ENCODE assay signal across 21 cellular contexts in the genomic region with DNA sequence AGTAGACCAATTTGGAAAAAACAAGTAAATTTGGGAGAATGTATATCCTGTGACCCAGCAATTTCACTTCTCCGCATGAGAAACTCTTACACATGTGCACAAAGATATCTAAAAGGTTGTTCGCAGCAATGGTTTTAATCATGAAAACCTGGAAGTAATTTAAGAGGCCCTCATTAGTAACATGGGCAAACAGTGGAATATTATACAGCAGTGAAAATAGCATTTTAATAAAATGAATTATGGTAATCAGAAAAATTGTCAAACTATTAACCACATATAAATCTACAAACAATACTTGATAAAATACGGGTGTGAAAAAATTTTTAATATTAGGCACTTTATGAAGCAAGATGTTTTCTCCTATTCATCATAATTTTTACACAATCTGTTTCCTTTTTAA.
DNase-seq lines count a peak whose midpoint lies in the region; ATAC-seq, FAIRE-seq and TF ChIP-seq lines count a peak whose summit lies in the region.
"Had no signal": no experiment of that assay in that cellular context is flagged by ENCODE, and none has a peak within 500 bp of the region (broad histone marks: within the 10 kb centered on the region; RNA-seq: fewer than 3 reads in every experiment).

No MANE protein-coding gene starts in this region.

- no peak overlapping the region for H3K27ac Mint-ChIP-seq in activated CD8-positive, alpha-beta T cell treated with anti-CD3 and anti-CD28 coated beads, Interleukin-2, amount 10 ng/mL, durations not matched to agents 7 days and 5 days
- H3K27ac Mint-ChIP-seq: CD14-positive monocyte; CD4-positive, alpha-beta memory T cell; CD4-positive, CD25-positive, alpha-beta regulatory T cell; CD8-positive, alpha-beta memory T cell had no signal

- H3K9me3 ChIP-seq in HEK293 (ENCODE audit: control insufficient read depth, insufficient read depth, low read depth, low read length) (no peaks in the 10 kb centered on the region), GM12878 (replicated peaks; ENCODE audit: control insufficient read depth, insufficient read depth, low read length) (peaks cover 2% of the 10 kb centered on the region; the same call in 2 of the 3 replicates)
- H3K9me3 ChIP-seq: BE2C had no signal

- H3K4me3 Mint-ChIP-seq in activated CD8-positive, alpha-beta T cell treated with anti-CD3 and anti-CD28 coated beads, Interleukin-2, amount 10 ng/mL, durations not matched to agents 7 days and 5 days: no peak overlapping the region
- H3K4me3 Mint-ChIP-seq: CD14-positive monocyte; CD4-positive, alpha-beta memory T cell; CD4-positive, CD25-positive, alpha-beta regulatory T cell; CD8-positive, alpha-beta memory T cell had no signal

- H3K4me1 Mint-ChIP-seq in activated CD8-positive, alpha-beta T cell treated with anti-CD3 and anti-CD28 coated beads, Interleukin-2, amount 10 ng/mL, durations not matched to agents 7 days and 5 days (ENCODE audit: low read depth): no peaks in the 10 kb centered on the region
- H3K4me1 Mint-ChIP-seq: CD14-positive monocyte; CD4-positive, alpha-beta memory T cell; CD8-positive, alpha-beta memory T cell had no signal

- SMC1A ChIA-PET in GM12878 (lab: Charles Lee; ENCODE audit: uncharacterized antibody, unreplicated experiment): interaction anchor here (0.7 to 11.2 kb wide), 12 partner anchors 8 to 127 kb away, joined by 3 to 245 read pairs (median 4); a partner anchor contains a TSS

- WGBS in GM12878 (ENCODE audit: insufficient coverage, insufficient replicate concordance, low lambda C conversion rate, missing lambda C conversion rate): 98% methylated on average over 3 of the region's 3 CpGs

- RAD21 ChIA-PET in GM12878 (lab: Charles Lee; ENCODE audit: unreplicated experiment): interaction anchor here (1.8 kb wide), 1 partner anchor 28 kb away, joined by 6 read pairs; no protein-coding TSS in a partner anchor

- H4K20me1 ChIP-seq in GM12878 (ENCODE audit: control insufficient read depth, insufficient read depth): no peaks in the 10 kb centered on the region

- H3K4me3 ChIP-seq in HEK293 (ENCODE audit: low read depth, low read length) (no peak overlapping the region), GM12878 (no peak overlapping the region)
- H3K4me3 ChIP-seq: BLaER1 had no signal

- peaks cover 2% of the 10 kb centered on the region for H3K36me3 Mint-ChIP-seq in activated CD8-positive, alpha-beta T cell treated with anti-CD3 and anti-CD28 coated beads, Interleukin-2, amount 10 ng/mL, durations not matched to agents 7 days and 5 days (ENCODE audit: low read depth)
- H3K36me3 Mint-ChIP-seq: CD4-positive, alpha-beta memory T cell; CD4-positive, CD25-positive, alpha-beta regulatory T cell had no signal

- no peak for TF ChIP-seq EP300 in GM12878 (IDR thresholded peaks at IDR 0.05; ENCODE audit: borderline replicate concordance in 1 of 2, control insufficient read depth in 1 of 2, low read depth in 2 of 2, low read length in 2 of 2)

- H3K27me3 Mint-ChIP-seq in activated CD8-positive, alpha-beta T cell treated with anti-CD3 and anti-CD28 coated beads, Interleukin-2, amount 10 ng/mL, durations not matched to agents 7 days and 5 days (ENCODE audit: low read depth): no peaks in the 10 kb centered on the region
- H3K27me3 Mint-ChIP-seq: CD4-positive, alpha-beta memory T cell; CD4-positive, CD25-positive, alpha-beta regulatory T cell; CD8-positive, alpha-beta memory T cell had no signal

- no TSS peak for BruUV-seq in GM12878 (replicated peaks; lab: Mats Ljungman, UMichigan)

- H3K27ac ChIP-seq in HEK293 (ENCODE audit: extremely low read depth, low read depth, low read length) (no peak overlapping the region), GM12878 (ENCODE audit: control insufficient read depth, insufficient read depth) (no peak overlapping the region)
- H3K27ac ChIP-seq: BLaER1 had no signal

- no peak for FAIRE-seq in GM12878 (lab: Jason Lieb, UNC)
- FAIRE-seq in frontal cortex (lab: Jason Lieb, UNC): no peak
- FAIRE-seq: A204.1, G401.6, GM12892, GM18507 had no signal

- POLR2A ChIA-PET in HEK293 (lab: Yijun Ruan, JAX) (no interaction called here), GM12878 (lab: Charles Lee) (interaction anchor here (1.0 to 1.1 kb wide), 2 partner anchors 13 to 47 kb away, joined by 3 to 6 read pairs; no protein-coding TSS in a partner anchor)
- POLR2A ChIA-PET in activated CD8-positive, alpha-beta T cell treated with anti-CD3 and anti-CD28 coated beads, Interleukin-2, amount 10 ng/mL, durations not matched to agents 7 days and 5 days (lab: Charles Lee): no interaction called here

- no peaks in the 10 kb centered on the region for H3K27me3 ChIP-seq in GM12878 (replicated peaks in 1 of 2; ENCODE audit: control insufficient read depth in 2 of 2, insufficient read depth in 2 of 2, low read length in 1 of 2)
- H3K27me3 ChIP-seq: BE2C, BLaER1 had no signal

- no peak overlapping the region for H3K9ac ChIP-seq in GM12878 (ENCODE audit: control insufficient read depth, insufficient read depth, low read length)
- H3K9ac ChIP-seq: BLaER1 had no signal

- TF ChIP-seq CTCF in HEK293 (tag by site-specific recombination; IDR thresholded peaks at IDR 0.05) (no peak), GM12878 (IDR thresholded peaks at IDR 0.05 in 2 of 3, conservative IDR thresholded peaks at IDR 0.05 in 1 of 3; ENCODE audit: control insufficient read depth in 2 of 3, extremely low read depth in 1 of 3, insufficient read depth in 1 of 3, low read depth in 3 of 3, low read length in 3 of 3) (no peak)

- intact Hi-C loops in GM12878 (cut with micrococcal nuclease; ENCODE audit: unreplicated experiment): no loop called here

- ATAC-seq in GM12878: no peak
- no peak for ATAC-seq in activated CD8-positive, alpha-beta T cell treated with anti-CD3 and anti-CD28 coated beads, Interleukin-2, amount 10 ng/mL, durations not matched to agents 7 days and 5 days

- H3K4me1 ChIP-seq in HEK293 (ENCODE audit: control insufficient read depth, insufficient read depth, low read length): no peaks in the 10 kb centered on the region
- H3K4me1 ChIP-seq in GM12878 (ENCODE audit: control insufficient read depth, insufficient read depth, low read length): no peaks in the 10 kb centered on the region
- H3K4me1 ChIP-seq: BE2C, BLaER1 had no signal

- H3K9me3 Mint-ChIP-seq in activated CD8-positive, alpha-beta T cell treated with anti-CD3 and anti-CD28 coated beads, Interleukin-2, amount 10 ng/mL, durations not matched to agents 7 days and 5 days (ENCODE audit: insufficient read depth): peaks cover 7% of the 10 kb centered on the region

- no peak for TF ChIP-seq POLR2A in GM12878 (IDR thresholded peaks at IDR 0.05; ENCODE audit: low read depth, low read length)

- DNase-seq in GM12878 (ENCODE audit: low read depth, low spot score) (no peak), NCI-H1436 treated with DMSO at 0.1 percent for 48 hours (lab: John Stamatoyannopoulos, UW) (no peak), frontal cortex (ENCODE audit: low spot score in 2 of 2) (no peak)
- DNase-seq in activated CD8-positive, alpha-beta T cell treated with anti-CD3 and anti-CD28 coated beads, Interleukin-2, amount 10 ng/mL, durations not matched to agents 7 days and 5 days: no peak
- DNase-seq: 8988T; ACHN; BE2C; C1 segment of cervical spinal cord; CD4-positive, alpha-beta memory T cell; CD4-positive, CD25-positive, alpha-beta regulatory T cell; CD8-positive, alpha-beta memory T cell; COR-L47; DMS79 treated with DMSO at 0.1 percent for 48 hours; GF-D8 had no signal

- no peaks in the 10 kb centered on the region for H3K36me3 ChIP-seq in HEK293 (ENCODE audit: control insufficient read depth in 2 of 2, insufficient read depth in 1 of 2, low read length in 2 of 2)
- H3K36me3 ChIP-seq in GM12878 (ENCODE audit: control insufficient read depth in 2 of 2, insufficient read depth in 2 of 2, low read length in 1 of 2): no peaks in the 10 kb centered on the region
- H3K36me3 ChIP-seq: BE2C had no signal

- CTCF ChIA-PET in HEK293 (lab: Yijun Ruan, JAX): interaction anchor here (0.7 to 1.1 kb wide), 2 partner anchors 10 to 277 kb away, joined by 3 read pairs; no protein-coding TSS in a partner anchor
- CTCF ChIA-PET in GM12878 (lab: Yijun Ruan, JAX): interaction anchor here (1.1 to 5.9 kb wide), 2 partner anchors 26 to 79 kb away, joined by 3 to 40 read pairs; no protein-coding TSS in a partner anchor
- CTCF ChIA-PET in activated CD8-positive, alpha-beta T cell treated with anti-CD3 and anti-CD28 coated beads, Interleukin-2, amount 10 ng/mL, durations not matched to agents 7 days and 5 days (lab: Charles Lee): no interaction called here

- no peak for TF ChIP-seq RAD21 in GM12878 (IDR thresholded peaks at IDR 0.05; ENCODE audit: insufficient read depth, low read depth, low read length)

- H3K79me2 ChIP-seq in GM12878 (ENCODE audit: control insufficient read depth, insufficient read depth, low read length): peaks cover 2% of the 10 kb centered on the region

- no peak overlapping the region for H2AFZ ChIP-seq in GM12878 (ENCODE audit: control insufficient read depth, low read depth, low read length)

- in situ Hi-C loops in GM12878 (cut with MboI): no loop called here

- no peak overlapping the region for H3K4me2 ChIP-seq in GM12878 (ENCODE audit: control insufficient read depth, insufficient read depth)
- H3K4me2 ChIP-seq: BLaER1 had no signal

TF ChIP-seq in HEK293, 187 proteins besides CTCF, POLR2A, EP300 and RAD21:
- no peak for TF ChIP-seq ZNF133 (tag by site-specific recombination; IDR thresholded peaks at IDR 0.05)
- TF ChIP-seq ZNF140 (tag by site-specific recombination; IDR thresholded peaks at IDR 0.05): no peak
- peak; percentile 66 for TF ChIP-seq ZNF146 (tag by site-specific recombination; IDR thresholded peaks at IDR 0.05)

TF ChIP-seq in GM12878, 131 proteins besides CTCF, POLR2A, EP300 and RAD21:
- 0 out of 2 replicates have a peak, but pooled peaks have one; percentile 24 for TF ChIP-seq ZNF217 (IDR thresholded peaks at IDR 0.05)
- TF ChIP-seq, protein P1, sequence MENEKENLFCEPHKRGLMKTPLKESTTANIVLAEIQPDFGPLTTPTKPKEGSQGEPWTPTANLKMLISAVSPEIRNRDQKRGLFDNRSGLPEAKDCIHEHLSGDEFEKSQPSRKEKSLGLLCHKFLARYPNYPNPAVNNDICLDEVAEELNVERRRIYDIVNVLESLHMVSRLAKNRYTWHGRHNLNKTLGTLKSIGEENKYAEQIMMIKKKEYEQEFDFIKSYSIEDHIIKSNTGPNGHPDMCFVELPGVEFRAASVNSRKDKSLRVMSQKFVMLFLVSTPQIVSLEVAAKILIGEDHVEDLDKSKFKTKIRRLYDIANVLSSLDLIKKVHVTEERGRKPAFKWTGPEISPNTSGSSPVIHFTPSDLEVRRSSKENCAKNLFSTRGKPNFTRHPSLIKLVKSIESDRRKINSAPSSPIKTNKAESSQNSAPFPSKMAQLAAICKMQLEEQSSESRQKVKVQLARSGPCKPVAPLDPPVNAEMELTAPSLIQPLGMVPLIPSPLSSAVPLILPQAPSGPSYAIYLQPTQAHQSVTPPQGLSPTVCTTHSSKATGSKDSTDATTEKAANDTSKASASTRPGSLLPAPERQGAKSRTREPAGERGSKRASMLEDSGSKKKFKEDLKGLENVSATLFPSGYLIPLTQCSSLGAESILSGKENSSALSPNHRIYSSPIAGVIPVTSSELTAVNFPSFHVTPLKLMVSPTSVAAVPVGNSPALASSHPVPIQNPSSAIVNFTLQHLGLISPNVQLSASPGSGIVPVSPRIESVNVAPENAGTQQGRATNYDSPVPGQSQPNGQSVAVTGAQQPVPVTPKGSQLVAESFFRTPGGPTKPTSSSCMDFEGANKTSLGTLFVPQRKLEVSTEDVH (IDR thresholded peaks at IDR 0.05; ENCODE audit: low read depth, partially characterized antibody): no peak
